20 cellular contexts compared by ENCODE assay signal in genomic region chr15:42104095-42104891, GRCh38. TPM values are rescaled to one million over a fixed set of nuclear protein-coding genes. Genes with fewer than 3 reads are reported as not detected.
DNase-seq lines count a peak whose midpoint lies in the region; ATAC-seq and TF ChIP-seq lines count a peak whose summit lies in the region.
"Had no signal": no experiment of that assay in that cellular context is flagged by ENCODE, and none has a peak within 500 bp of the region (broad histone marks: within the 10 kb centered on the region; RNA-seq: fewer than 3 reads in every experiment).

No MANE protein-coding gene starts in this region.

- H3K4me3 ChIP-seq in fibroblast of villous mesenchyme (ENCODE audit: low read depth, low read length) (no peak overlapping the region), skeletal muscle cell (ENCODE audit: low read depth, low read length) (no peak overlapping the region)
- H3K4me3 ChIP-seq: HAP-1, MG63, PC-9 had no signal

- no peak for TF ChIP-seq CTCF in fibroblast of villous mesenchyme (IDR thresholded peaks at IDR 0.05; ENCODE audit: insufficient read depth, low read depth, low read length)

- DNase-seq in EH (ENCODE audit: low read depth) (peak; percentile 35), amniotic epithelial cell (ENCODE audit: low read depth) (peak; percentile 68), fibroblast of villous mesenchyme (ENCODE audit: low read depth) (peak; percentile 31), skeletal muscle cell (ENCODE audit: low read depth) (peak; percentile 39), 8988T (no peak)
- DNase-seq: C1 segment of cervical spinal cord, DMS 273 treated with DMSO at 0.1 percent for 48 hours, KG1, MG63, NCI-H1105 treated with DMSO at 0.1 percent for 48 hours, NCI-H1930, NCI-H2171 treated with DMSO at 0.1 percent for 48 hours, NCI-H774, PC-9 had no signal

- ATAC-seq in HG02981 (IDR thresholded peaks at IDR 0.05; ENCODE audit: unreplicated experiment): no peak
- ATAC-seq in HG03432 (IDR thresholded peaks at IDR 0.05; ENCODE audit: unreplicated experiment): no peak

RNA-seq across cellular contexts. Expression of gene PLA2G4D, which starts 9.9 kb away (rescaled TPM):
- not detected in 2 replicates for total RNA-seq in fibroblast of villous mesenchyme
- total RNA-seq: Daoy, NCI-H460, SK-MEL-5 had no signal

RNA-seq across cellular contexts. Expression of gene PLA2G4F, which starts 52.1 kb away (rescaled TPM):
- not detected in 2 replicates for total RNA-seq in fibroblast of villous mesenchyme
- total RNA-seq: Daoy, NCI-H460, SK-MEL-5 had no signal
